ENCODE assay signal across 8 cellular contexts in the genomic region with DNA sequence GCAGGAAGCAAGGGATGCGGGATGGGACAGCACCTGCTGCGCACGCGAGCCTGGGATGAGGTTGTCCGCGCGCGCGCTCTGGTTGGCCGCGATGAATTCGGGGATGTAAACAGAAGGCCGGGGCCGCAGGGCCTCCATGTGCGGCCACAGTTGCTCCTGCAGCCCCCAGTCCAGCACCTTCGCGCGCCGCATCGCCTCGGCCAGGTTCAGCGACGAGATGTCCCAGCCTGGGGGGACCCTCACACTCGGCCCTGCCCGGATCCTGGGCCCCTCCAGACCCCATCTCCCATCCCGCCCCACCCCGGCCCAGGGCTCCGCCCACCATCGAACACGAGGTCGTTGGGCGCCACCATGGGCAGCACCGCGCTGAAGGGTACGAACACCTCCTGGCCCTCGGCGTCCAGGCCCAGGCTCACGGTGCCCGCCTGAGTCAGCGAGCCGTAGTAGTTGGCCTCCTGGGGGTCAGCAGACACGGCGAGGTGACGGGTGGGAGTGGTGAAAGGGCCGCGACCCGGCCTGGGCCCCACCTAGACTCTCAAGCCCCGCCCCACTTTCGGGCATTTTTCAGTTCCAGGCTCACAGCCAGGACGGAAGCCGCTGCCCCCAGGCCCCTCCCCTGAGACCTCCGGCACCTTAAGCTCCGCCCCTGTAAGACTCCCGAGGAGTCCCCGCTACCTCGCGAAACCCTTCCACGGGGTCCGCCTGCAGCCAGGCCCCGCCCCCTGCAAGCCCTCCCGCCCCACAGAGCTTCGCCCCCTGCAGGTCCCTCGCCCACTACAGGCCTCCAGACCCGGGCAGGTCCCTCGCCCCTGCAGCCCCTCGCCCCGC. TPM values are rescaled to one million over a fixed set of nuclear protein-coding genes. Genes with fewer than 3 reads are reported as not detected.
DNase-seq lines count a peak whose midpoint lies in the region; TF ChIP-seq lines count a peak whose summit lies in the region.

No MANE protein-coding gene starts in this region.

- peaks cover 26% of the 10 kb centered on the region for H3K36me3 Mint-ChIP-seq in activated T-cell treated with anti-CD3 and anti-CD28 coated beads, Interleukin-2, amount 50 U/mL, for 24 hours (ENCODE audit: low read depth)
- H3K36me3 Mint-ChIP-seq in neural progenitor cell, result peaks cover 3% of the 10 kb centered on the region

- no peaks in the 10 kb centered on the region for H3K36me3 ChIP-seq in neural progenitor cell
- no peaks in the 10 kb centered on the region for H3K36me3 ChIP-seq in transverse colon

- peaks cover 6% of the 10 kb centered on the region for H3K79me2 ChIP-seq in neural progenitor cell (ENCODE audit: low read depth)

- H3K27me3 Mint-ChIP-seq in activated T-cell treated with anti-CD3 and anti-CD28 coated beads, Interleukin-2, amount 50 U/mL, for 24 hours, result no peaks in the 10 kb centered on the region
- peaks cover 9% of the 10 kb centered on the region for H3K27me3 Mint-ChIP-seq in neural progenitor cell (ENCODE audit: insufficient read depth, low read depth)

- H3K27ac ChIP-seq in neural progenitor cell (no peak overlapping the region), transverse colon (peak overlapping the region; percentile 41 to 83 (median 64))

- peaks cover 38% of the 10 kb centered on the region for H3K4me1 ChIP-seq in neural progenitor cell
- H3K4me1 ChIP-seq in transverse colon, result peaks cover 15 to 37% (median 32%) of the 10 kb centered on the region in 4 donors

- peaks cover 79% of the 10 kb centered on the region for H3F3A ChIP-seq in neural progenitor cell (ENCODE audit: low read depth)

- no peaks in the 10 kb centered on the region for H3K9me3 Mint-ChIP-seq in activated T-cell treated with anti-CD3 and anti-CD28 coated beads, Interleukin-2, amount 50 U/mL, for 24 hours
- no peaks in the 10 kb centered on the region for H3K9me3 Mint-ChIP-seq in neural progenitor cell

- no peak overlapping the region for H3K9ac ChIP-seq in neural progenitor cell

- TF ChIP-seq CTCF in fibroblast of mammary gland (conservative IDR thresholded peaks at IDR 0.05; ENCODE audit: control insufficient read depth, insufficient read depth, low read depth, low read length) (no peak), neural progenitor cell (IDR thresholded peaks at IDR 0.05) (peak; percentile 31), transverse colon (IDR thresholded peaks at IDR 0.05) (no peak)

- peak overlapping the region; percentile 66 for H3K4me3 Mint-ChIP-seq in activated T-cell treated with anti-CD3 and anti-CD28 coated beads, Interleukin-2, amount 50 U/mL, for 24 hours
- peak overlapping the region; percentile 87 for H3K4me3 Mint-ChIP-seq in neural progenitor cell

- peaks cover 33% of the 10 kb centered on the region for H3K4me1 Mint-ChIP-seq in activated T-cell treated with anti-CD3 and anti-CD28 coated beads, Interleukin-2, amount 50 U/mL, for 24 hours (ENCODE audit: low read depth)
- peaks cover 53% of the 10 kb centered on the region for H3K4me1 Mint-ChIP-seq in neural progenitor cell

- intact Hi-C loops in transverse colon (cut with DNase I; ENCODE audit: low total_unique reads), result no loop called here

- TF ChIP-seq POLR2A in transverse colon (IDR thresholded peaks at IDR 0.05), result no peak

- no peak for TF ChIP-seq EP300 in transverse colon (IDR thresholded peaks at IDR 0.05; ENCODE audit: low read depth)

- H3K27me3 ChIP-seq in neural progenitor cell, result no peaks in the 10 kb centered on the region
- peaks cover 13% of the 10 kb centered on the region for H3K27me3 ChIP-seq in transverse colon

- no peaks in the 10 kb centered on the region for H3K9me3 ChIP-seq in neural progenitor cell (ENCODE audit: low read depth)
- H3K9me3 ChIP-seq in transverse colon, result no peaks in the 10 kb centered on the region

- no peak overlapping the region for H2AFZ ChIP-seq in neural progenitor cell (replicated peaks)

- WGBS in transverse colon (ENCODE audit: low coverage in 1 of 2), 2 donors, result 29% methylated on average over 39 of the region's 67 CpGs; no CpG with 5 or more reads in 1 of the 2 donors

- DNase-seq in DMS 273 (lab: John Stamatoyannopoulos, UW; ENCODE audit: unreplicated experiment) (peak; percentile 85), DMS 273 treated with DMSO at 0.1 percent for 48 hours (lab: John Stamatoyannopoulos, UW) (no peak), HK-2 (ENCODE audit: unreplicated experiment) (peak; percentile 89), OCI-M2 (lab: John Stamatoyannopoulos, UW; ENCODE audit: unreplicated experiment) (peak; percentile 41), fibroblast of mammary gland (ENCODE audit: low read depth) (peak; percentile 69), neural progenitor cell (ENCODE audit: low spot score) (peak; percentile 92), transverse colon (peak; percentile 86)
- peak; percentile 84 for DNase-seq in activated T-cell treated with anti-CD3 and anti-CD28 coated beads, Interleukin-2, amount 50 U/mL, for 24 hours

- in situ Hi-C loops in transverse colon (cut with MboI; ENCODE audit: low pct_ligation_motif_present in 1 of 4, low pct_unique_long_range_greater_than_20kb in 1 of 4, low sequenced_read_pairs in 3 of 4), result no loop called here

- peaks cover 33% of the 10 kb centered on the region for H4K20me1 ChIP-seq in neural progenitor cell (ENCODE audit: low read depth)

- H3K4me2 ChIP-seq in neural progenitor cell, result peak overlapping the region; percentile 78

- H3K4me3 ChIP-seq in fibroblast of mammary gland (ENCODE audit: control insufficient read depth, low read depth, low read length) (peak overlapping the region; percentile 10), neural progenitor cell (peak overlapping the region; percentile 70), transverse colon (peak overlapping the region; percentile 25 to 60 (median 43))

- H3K27ac Mint-ChIP-seq in activated T-cell treated with anti-CD3 and anti-CD28 coated beads, Interleukin-2, amount 50 U/mL, for 24 hours, result peak overlapping the region; percentile 71
- H3K27ac Mint-ChIP-seq in neural progenitor cell, result peak overlapping the region; percentile 60

RNA-seq across cellular contexts. Expression of gene ISYNA1, which starts 1.1 kb away (rescaled TPM):
- total RNA-seq in neural progenitor cell (ENCODE audit: low replicate concordance) (81.7 and 203 TPM in 2 replicates), transverse colon (10 to 100 TPM in 2 of 4 donors, 1 to 10 TPM in 2; 3.0 to 15.1 (median 8.8) TPM)

RNA-seq across cellular contexts. Expression of gene SSBP4, which starts 17.7 kb away (rescaled TPM):
- total RNA-seq in neural progenitor cell (ENCODE audit: low replicate concordance), result 21.1 and 50.5 TPM in 2 replicates
- 10 to 100 TPM in 3 of 4 donors, 1 to 10 TPM in 1; 9.4 to 40.4 (median 32.2) TPM for total RNA-seq in transverse colon

RNA-seq across cellular contexts. Expression of gene LRRC25, which starts 39.4 kb away (rescaled TPM):
- total RNA-seq in neural progenitor cell (ENCODE audit: low replicate concordance) (0.03 TPM in 1 of 2 replicates, not detected in the other), transverse colon (1 to 10 TPM in 3 of 4 donors, not detected in 1; 3.3 to 4.9 (median 4.1) TPM)

RNA-seq across cellular contexts. Expression of gene GDF15, which starts 50.9 kb away (rescaled TPM):
- total RNA-seq in neural progenitor cell (ENCODE audit: low replicate concordance), result 0.19 and 2.5 TPM in 2 replicates
- total RNA-seq in transverse colon, result 10 to 100 TPM; 36.3 to 77.0 (median 58.9) TPM

Comparison
In these comparisons a context has a peak if more than half of its experiments do, and no peak if none do; other contexts are left out.
1. H3K4me3 ChIP-seq: peak in every context shown above with its lines; median percentile 70 in neural progenitor cell; 43 in transverse colon; 10 in fibroblast of mammary gland.